Comparison of ENCODE assay signal across 26 cellular contexts in genomic region chr4:48509543-48509942, GRCh38.
DNase-seq lines count a peak whose midpoint lies in the region; ATAC-seq lines count a peak whose summit lies in the region.
"Had no signal": no experiment of that assay in that cellular context is flagged by ENCODE, and none has a peak within 500 bp of the region (broad histone marks: within the 10 kb centered on the region; RNA-seq: fewer than 3 reads in every experiment).

No MANE protein-coding gene starts in this region.

- H3K27me3 ChIP-seq in effector memory CD4-positive, alpha-beta T cell (replicated peaks; ENCODE audit: control insufficient read depth, insufficient read depth, low read length, poor library complexity, severe bottlenecking), result no peaks in the 10 kb centered on the region
- H3K27me3 ChIP-seq: colonic mucosa, foreskin keratinocyte had no signal

- ATAC-seq in GM21515 (IDR thresholded peaks at IDR 0.05; ENCODE audit: unreplicated experiment), result no peak
- ATAC-seq: effector memory CD8-positive, alpha-beta T cell; foreskin keratinocyte; lower lobe of right lung; natural killer cell treated with Interleukin-12 subunit alpha and Interleukin-12 subunit beta and Interleukin-15 and Interleukin-18, amount 100 ng/mL, for 72 hours; Panc1; stimulated activated naive B cell treated with anti-CD40 and anti-IgM and Interleukin-4, amounts not matched to agents 10 μg/mL and 1 μg/mL and 100 μg/mL, for 72 hours had no signal

- peak; percentile 3 for DNase-seq in GM04503 (ENCODE audit: low read depth)
- DNase-seq in globus pallidus (ENCODE audit: low spot score), result peak; percentile 68
- peak; percentile 57 for DNase-seq in stromal cell of bone marrow (ENCODE audit: low read depth)
- no peak for DNase-seq in activated CD8-positive, alpha-beta memory T cell treated with anti-CD3 and anti-CD28 coated beads, Interleukin-2, amount 50 U/mL, for 48 hours
- no peak for DNase-seq in effector memory CD4-positive, alpha-beta T cell
- DNase-seq: activated CD4-positive, alpha-beta memory T cell treated with anti-CD3 and anti-CD28 coated beads, Interleukin-2, amount 10 ng/mL, durations not matched to agents 7 days and 5 days; activated CD8-positive, alpha-beta memory T cell treated with anti-CD3 and anti-CD28 coated beads, Interleukin-2, amount 50 U/mL, for 4 hours; activated naive CD4-positive, alpha-beta T cell treated with Interleukin-2 at 50 U/mL for 16 hours; colonic mucosa; effector memory CD8-positive, alpha-beta T cell; erythroblast; foreskin keratinocyte; Karpas-422; lower lobe of right lung; mucosa of descending colon; NCI-H1417 treated with DMSO at 0.1 percent for 48 hours; NCI-H2029 treated with DMSO at 0.1 percent for 48 hours; SHP77 treated with DMSO at 0.1 percent for 48 hours; stimulated activated naive B cell treated with anti-CD40 and anti-IgM and Interleukin-4, amounts not matched to agents 10 μg/mL and 1 μg/mL and 100 μg/mL, for 72 hours had no signal

- H3K4me1 ChIP-seq in effector memory CD4-positive, alpha-beta T cell (ENCODE audit: control insufficient read depth, insufficient read depth, low read length, poor library complexity, severe bottlenecking), result no peaks in the 10 kb centered on the region
- H3K4me1 ChIP-seq: colonic mucosa, foreskin keratinocyte, lower lobe of right lung had no signal

- H3K27ac ChIP-seq in angular gyrus (ENCODE audit: low read depth, low read length), result peak overlapping the region; percentile 13
- H3K27ac ChIP-seq in effector memory CD4-positive, alpha-beta T cell (ENCODE audit: insufficient read depth, low read length, poor library complexity, severe bottlenecking), result no peak overlapping the region
- H3K27ac ChIP-seq: colonic mucosa, foreskin keratinocyte, lower lobe of right lung, skin epidermis, thoracic aorta had no signal

- H3K9me3 ChIP-seq in effector memory CD4-positive, alpha-beta T cell (ENCODE audit: control insufficient read depth, low read length), result no peaks in the 10 kb centered on the region
- H3K9me3 ChIP-seq: colonic mucosa, HAP-1, lower lobe of right lung, mucosa of descending colon, thoracic aorta had no signal

- H3K36me3 ChIP-seq in effector memory CD4-positive, alpha-beta T cell (ENCODE audit: control insufficient read depth, insufficient read depth, low read length), result peaks cover 79% of the 10 kb centered on the region

- no peak overlapping the region for H3K4me3 ChIP-seq in effector memory CD4-positive, alpha-beta T cell (ENCODE audit: insufficient read depth, low read depth, low read length, poor library complexity, severe bottlenecking)
- H3K4me3 ChIP-seq: colonic mucosa, HAP-1, lower lobe of right lung, mucosa of descending colon, skin epidermis, thoracic aorta had no signal

Comparison
In these comparisons a context has a peak if more than half of its experiments do, and no peak if none do; other contexts are left out.
1. DNase-seq: peak in GM04503 (single experiment), globus pallidus (single experiment) and stromal cell of bone marrow (single experiment); none in activated CD8-positive, alpha-beta memory T cell treated with anti-CD3 and anti-CD28 coated beads, Interleukin-2, amount 50 U/mL, for 48 hours (single experiment) and effector memory CD4-positive, alpha-beta T cell (0 of 3).